Comparison of ENCODE assay signal across 10 cellular contexts in genomic region chr5:152527358-152528048, GRCh38.
DNase-seq lines count a peak whose midpoint lies in the region; ATAC-seq and TF ChIP-seq lines count a peak whose summit lies in the region.
"Had no signal": no experiment of that assay in that cellular context is flagged by ENCODE, and none has a peak within 500 bp of the region (broad histone marks: within the 10 kb centered on the region; RNA-seq: fewer than 3 reads in every experiment).

No MANE protein-coding gene starts in this region.

- WGBS in esophagus squamous epithelium, 2 donors = 24 to 29% methylated on average over 3 of the region's 3 CpGs

- intact Hi-C loops in naive thymus-derived CD4-positive, alpha-beta T cell (cut with micrococcal nuclease) = loop anchor here (1.0 to 5.0 kb wide), 3 partner anchors 831 to 1511 kb away; partner anchors contain the start of genes FAM114A2 (in 1 of the 2), MFAP3 (in 1 of the 2) and SLC36A1 (in 1 of the 2)
- intact Hi-C loops in esophagus squamous epithelium (cut with DNase I) = no loop called here

- no peaks in the 10 kb centered on the region for H3K36me3 ChIP-seq in naive thymus-derived CD4-positive, alpha-beta T cell (ENCODE audit: control insufficient read depth in 2 of 3, insufficient read depth in 3 of 3, low read length in 3 of 3)
- H3K36me3 ChIP-seq in esophagus squamous epithelium = no peaks in the 10 kb centered on the region

- no peak for DNase-seq in activated CD4-positive, alpha-beta T cell treated with anti-CD3 and anti-CD28 coated beads, Interleukin-2, amount 10 ng/mL, durations not matched to agents 7 days and 5 days
- no peak for DNase-seq in activated CD4-positive, alpha-beta T cell treated with anti-CD3 and anti-CD28 coated beads for 1 hour
- DNase-seq in naive thymus-derived CD4-positive, alpha-beta T cell = no peak
- DNase-seq in HK-2 (ENCODE audit: unreplicated experiment) = no peak
- DNase-seq in esophagus squamous epithelium (lab: John Stamatoyannopoulos, UW) = no peak
- no peak for DNase-seq in stimulated activated CD4-positive, alpha-beta T cell treated with anti-CD3 and anti-CD28 coated beads, Interleukin-2, amount 100 ng/mL, for 48 hours
- DNase-seq: SHP77 treated with DMSO at 0.1 percent for 48 hours; stimulated activated naive CD4-positive, alpha-beta T cell treated with Interleukin-2 at 50 U/mL for 16 hours had no signal

- TF ChIP-seq POLR2A in esophagus squamous epithelium (IDR thresholded peaks at IDR 0.05) = no peak

- peak overlapping the region; percentile 37 for H3K4me3 Mint-ChIP-seq in activated CD4-positive, alpha-beta T cell treated with anti-CD3 and anti-CD28 coated beads, Interleukin-2, amount 10 ng/mL, durations not matched to agents 7 days and 5 days
- peak overlapping the region in 8 of 10 donors; percentile 23 to 73 (median 48) for H3K4me3 Mint-ChIP-seq in naive thymus-derived CD4-positive, alpha-beta T cell

- H3K27ac ChIP-seq in naive thymus-derived CD4-positive, alpha-beta T cell (ENCODE audit: low read depth, low read length) = no peak overlapping the region
- H3K27ac ChIP-seq in esophagus squamous epithelium = no peak overlapping the region

- CTCF ChIA-PET in activated CD4-positive, alpha-beta T cell treated with anti-CD3 and anti-CD28 coated beads, Interleukin-2, amount 10 ng/mL, durations not matched to agents 7 days and 5 days (lab: Charles Lee) = interaction anchor here (1.1 kb wide), 1 partner anchor 729 kb away, joined by 3 read pairs; no protein-coding TSS in a partner anchor
- CTCF ChIA-PET in naive thymus-derived CD4-positive, alpha-beta T cell (lab: Charles Lee) = no interaction called here

- peaks cover 7 to 12% of the 10 kb centered on the region in 2 donors for H3K4me1 ChIP-seq in naive thymus-derived CD4-positive, alpha-beta T cell (ENCODE audit: control insufficient read depth in 2 of 2, insufficient read depth in 2 of 2, low read length in 2 of 2)
- H3K4me1 ChIP-seq in esophagus squamous epithelium = peaks cover 0 to 6% (median 0%) of the 10 kb centered on the region in 3 donors

- POLR2A ChIA-PET in activated CD4-positive, alpha-beta T cell treated with anti-CD3 and anti-CD28 coated beads, Interleukin-2, amount 10 ng/mL, durations not matched to agents 7 days and 5 days (lab: Charles Lee) = no interaction called here
- POLR2A ChIA-PET in naive thymus-derived CD4-positive, alpha-beta T cell (lab: Charles Lee) = no interaction called here

- H3K9me3 Mint-ChIP-seq in activated CD4-positive, alpha-beta T cell treated with anti-CD3 and anti-CD28 coated beads, Interleukin-2, amount 10 ng/mL, durations not matched to agents 7 days and 5 days = no peaks in the 10 kb centered on the region
- no peaks in the 10 kb centered on the region for H3K9me3 Mint-ChIP-seq in naive thymus-derived CD4-positive, alpha-beta T cell

- TF ChIP-seq CTCF in esophagus squamous epithelium (IDR thresholded peaks at IDR 0.05) = no peak

- peaks cover 10% of the 10 kb centered on the region for H3K27me3 Mint-ChIP-seq in activated CD4-positive, alpha-beta T cell treated with anti-CD3 and anti-CD28 coated beads, Interleukin-2, amount 10 ng/mL, durations not matched to agents 7 days and 5 days
- peaks cover 0 to 40% (median 0%) of the 10 kb centered on the region in 5 donors for H3K27me3 Mint-ChIP-seq in naive thymus-derived CD4-positive, alpha-beta T cell

- H3K9me3 ChIP-seq in naive thymus-derived CD4-positive, alpha-beta T cell (ENCODE audit: control insufficient read depth in 2 of 3, low read length in 3 of 3) = no peaks in the 10 kb centered on the region
- no peaks in the 10 kb centered on the region for H3K9me3 ChIP-seq in esophagus squamous epithelium

- peaks cover 2% of the 10 kb centered on the region for H3K36me3 Mint-ChIP-seq in activated CD4-positive, alpha-beta T cell treated with anti-CD3 and anti-CD28 coated beads, Interleukin-2, amount 10 ng/mL, durations not matched to agents 7 days and 5 days (ENCODE audit: low read depth)
- peaks cover 0 to 1% (median 0%) of the 10 kb centered on the region in 5 donors for H3K36me3 Mint-ChIP-seq in naive thymus-derived CD4-positive, alpha-beta T cell

- H3K4me1 Mint-ChIP-seq in activated CD4-positive, alpha-beta T cell treated with anti-CD3 and anti-CD28 coated beads, Interleukin-2, amount 10 ng/mL, durations not matched to agents 7 days and 5 days = peaks cover 22% of the 10 kb centered on the region
- peaks cover 10 to 28% (median 21%) of the 10 kb centered on the region in 7 donors for H3K4me1 Mint-ChIP-seq in naive thymus-derived CD4-positive, alpha-beta T cell

- no peaks in the 10 kb centered on the region for H3K27me3 ChIP-seq in naive thymus-derived CD4-positive, alpha-beta T cell (ENCODE audit: control insufficient read depth in 2 of 2, insufficient read depth in 2 of 2, low read length in 2 of 2)
- no peaks in the 10 kb centered on the region for H3K27me3 ChIP-seq in esophagus squamous epithelium

- H3K4me3 ChIP-seq in naive thymus-derived CD4-positive, alpha-beta T cell (ENCODE audit: low read length) = no peak overlapping the region
- no peak overlapping the region for H3K4me3 ChIP-seq in esophagus squamous epithelium

- H3K27ac Mint-ChIP-seq in activated CD4-positive, alpha-beta T cell treated with anti-CD3 and anti-CD28 coated beads, Interleukin-2, amount 10 ng/mL, durations not matched to agents 7 days and 5 days = peak overlapping the region; percentile 88
- H3K27ac Mint-ChIP-seq in naive thymus-derived CD4-positive, alpha-beta T cell = peak overlapping the region in 8 of 9 donors; percentile 1 to 82 (median 40)

- ATAC-seq in GM21717 (IDR thresholded peaks at IDR 0.05; ENCODE audit: unreplicated experiment) (peak; percentile 74), HG03469 (IDR thresholded peaks at IDR 0.05; ENCODE audit: unreplicated experiment) (peak; percentile 66)
- no peak for ATAC-seq in naive thymus-derived CD4-positive, alpha-beta T cell
